Comparison of ENCODE assay signal across 1 cellular context in genomic region chr1:183804916-183805734, GRCh38.
TF ChIP-seq lines count a peak whose summit lies in the region.

RGL1 (plus strand) TSS chr1:183805120; CDS start chr1:183805298, 178 bp downstream.

TF ChIP-seq in SK-N-SH, 30 proteins besides CTCF, POLR2A, EP300 and RAD21 (continued from another document):
- TF ChIP-seq ELF1 (IDR thresholded peaks at IDR 0.05), result no peak
- no peak for TF ChIP-seq GABPA (IDR thresholded peaks at IDR 0.05; ENCODE audit: low read depth)
- TF ChIP-seq NRF1 (IDR thresholded peaks at IDR 0.05; ENCODE audit: low read depth, low read length), result no peak
- TF ChIP-seq EZH2phosphoT487 (IDR thresholded peaks at IDR 0.05; ENCODE audit: borderline replicate concordance, low read depth), result no peak
- peak; percentile 19; the same call in 1 of the 2 replicates for TF ChIP-seq TAF1 (IDR thresholded peaks at IDR 0.05; ENCODE audit: borderline replicate concordance, low read depth, low read length)
- no peak for TF ChIP-seq TCF12 (IDR thresholded peaks at IDR 0.05)
- TF ChIP-seq YY1 (IDR thresholded peaks at IDR 0.05; ENCODE audit: low read depth), result no peak
- TF ChIP-seq RXRA (IDR thresholded peaks at IDR 0.05; ENCODE audit: borderline replicate concordance, low read depth), result no peak
- no peak for TF ChIP-seq USF2 (IDR thresholded peaks at IDR 0.05; ENCODE audit: borderline replicate concordance, low read depth, low read length)
- TF ChIP-seq SIN3A (IDR thresholded peaks at IDR 0.05; ENCODE audit: borderline replicate concordance, low read depth, low read length), result no peak
- TF ChIP-seq PBX3 (IDR thresholded peaks at IDR 0.05), result no peak
